Comparison of ENCODE assay signal across 8 cellular contexts in the genomic region with DNA sequence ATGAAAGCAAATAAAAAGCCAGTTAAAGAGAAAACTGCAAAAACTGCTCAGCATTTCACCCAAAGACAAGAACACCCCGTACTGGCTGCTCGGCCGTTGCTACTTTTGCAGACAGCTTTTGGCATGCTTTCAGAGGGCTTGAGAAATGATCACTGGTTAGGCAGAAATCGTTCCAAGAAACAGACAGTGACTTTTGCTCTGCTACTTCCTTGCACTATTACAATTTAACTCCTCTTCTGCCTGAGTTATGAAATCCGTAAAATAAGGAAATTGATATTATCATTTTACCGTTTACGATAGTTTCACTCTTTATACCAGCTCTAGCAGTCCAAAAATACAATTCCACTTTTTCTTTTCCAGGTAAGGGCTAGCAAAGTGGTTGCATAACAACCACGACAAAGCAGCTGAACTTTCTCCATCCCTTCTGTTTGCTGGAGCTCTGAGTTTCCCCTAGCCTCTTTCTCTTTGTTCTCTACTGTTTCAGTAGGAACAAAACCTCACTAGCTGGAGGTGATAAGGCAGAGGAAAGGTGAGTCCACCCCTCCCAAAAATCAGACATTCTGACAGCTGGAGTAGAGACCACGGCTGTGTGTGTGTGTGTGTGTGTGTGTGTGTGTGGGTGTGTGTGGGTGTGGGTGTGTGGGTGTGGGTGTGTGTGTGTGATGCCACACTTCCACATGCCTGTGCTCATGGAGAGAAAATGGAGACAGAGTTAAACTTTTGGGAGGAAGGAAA.
DNase-seq lines count a peak whose midpoint lies in the region; TF ChIP-seq lines count a peak whose summit lies in the region.

No MANE protein-coding gene starts in this region.

- in situ Hi-C loops in astrocyte of the spinal cord (cut with HindIII; ENCODE audit: low sequenced_read_pairs) = no loop called here

- peak overlapping the region; percentile 52 to 61 for H3K9ac ChIP-seq in liver (ENCODE audit: low read depth in 1 of 2, low read length in 2 of 2)

- H3K9me3 ChIP-seq in liver (ENCODE audit: control insufficient read depth in 4 of 4, low read length in 3 of 4) = no peaks in the 10 kb centered on the region

- WGBS in liver = 4% methylated on average over 9 of the region's 9 CpGs

- H3K36me3 ChIP-seq in liver (ENCODE audit: control insufficient read depth in 4 of 4, insufficient read depth in 3 of 4, low read depth in 1 of 4, low read length in 3 of 4) = no peaks in the 10 kb centered on the region

- DNase-seq in KG1 (lab: John Stamatoyannopoulos, UW) (peak; percentile 39), astrocyte of the spinal cord (ENCODE audit: low read depth, low spot score) (peak; percentile 41), superior temporal gyrus (ENCODE audit: extremely low spot score) (peak; percentile 64), D341Med (ENCODE audit: low spot score) (no peak)
- DNase-seq in activated CD8-positive, alpha-beta memory T cell treated with anti-CD3 and anti-CD28 coated beads, Interleukin-2, amount 50 U/mL, for 4 hours = no peak
- DNase-seq in stimulated activated naive CD4-positive, alpha-beta T cell treated with Interleukin-2 at 50 U/mL for 16 hours (lab: John Stamatoyannopoulos, UW) = no peak
- DNase-seq in stimulated activated CD4-positive, alpha-beta T cell treated with anti-CD3 and anti-CD28 coated beads, Interleukin-4, amount 100 ng/mL, for 4 hours = no peak

- peak overlapping the region; percentile 81 to 83 for H3K27ac ChIP-seq in liver (ENCODE audit: low read depth in 1 of 2, low read length in 2 of 2)

- TF ChIP-seq CTCF in astrocyte of the spinal cord (IDR thresholded peaks at IDR 0.05; ENCODE audit: low read depth, low read length) (no peak), liver (IDR thresholded peaks at IDR 0.05; ENCODE audit: low read depth, low read length, missing input control) (no peak)

- TF ChIP-seq RAD21 in liver (IDR thresholded peaks at IDR 0.05) = peak; percentile 66 to 74

- H3K27me3 ChIP-seq in liver (ENCODE audit: control insufficient read depth in 4 of 4, insufficient read depth in 4 of 4, low read length in 3 of 4) = no peaks in the 10 kb centered on the region

- H3K4me3 ChIP-seq in astrocyte of the spinal cord (ENCODE audit: low read depth, low read length) (no peak overlapping the region), liver (ENCODE audit: low read depth in 1 of 3, low read length in 3 of 3) (peak overlapping the region; percentile 17 to 27 (median 20))

- peaks cover 5 to 18% (median 12%) of the 10 kb centered on the region in 4 donors for H3K4me1 ChIP-seq in liver (ENCODE audit: control insufficient read depth in 4 of 4, insufficient read depth in 4 of 4, low read length in 3 of 4)

TF ChIP-seq in liver, 16 proteins besides CTCF, POLR2A, EP300 and RAD21:
- TF ChIP-seq, protein P1, sequence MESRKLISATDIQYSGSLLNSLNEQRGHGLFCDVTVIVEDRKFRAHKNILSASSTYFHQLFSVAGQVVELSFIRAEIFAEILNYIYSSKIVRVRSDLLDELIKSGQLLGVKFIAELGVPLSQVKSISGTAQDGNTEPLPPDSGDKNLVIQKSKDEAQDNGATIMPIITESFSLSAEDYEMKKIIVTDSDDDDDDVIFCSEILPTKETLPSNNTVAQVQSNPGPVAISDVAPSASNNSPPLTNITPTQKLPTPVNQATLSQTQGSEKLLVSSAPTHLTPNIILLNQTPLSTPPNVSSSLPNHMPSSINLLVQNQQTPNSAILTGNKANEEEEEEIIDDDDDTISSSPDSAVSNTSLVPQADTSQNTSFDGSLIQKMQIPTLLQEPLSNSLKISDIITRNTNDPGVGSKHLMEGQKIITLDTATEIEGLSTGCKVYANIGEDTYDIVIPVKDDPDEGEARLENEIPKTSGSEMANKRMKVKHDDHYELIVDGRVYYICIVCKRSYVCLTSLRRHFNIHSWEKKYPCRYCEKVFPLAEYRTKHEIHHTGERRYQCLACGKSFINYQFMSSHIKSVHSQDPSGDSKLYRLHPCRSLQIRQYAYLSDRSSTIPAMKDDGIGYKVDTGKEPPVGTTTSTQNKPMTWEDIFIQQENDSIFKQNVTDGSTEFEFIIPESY (IDR thresholded peaks at IDR 0.05) = peak; percentile 61
- peak; percentile 93 for TF ChIP-seq SP1 (IDR thresholded peaks at IDR 0.05)
- TF ChIP-seq YY1 (IDR thresholded peaks at IDR 0.05) = peak; percentile 31
- TF ChIP-seq JUND (IDR thresholded peaks at IDR 0.05) = peak in 1 of 2 donors; percentile 76
- TF ChIP-seq HNF4G (IDR thresholded peaks at IDR 0.05) = peak; percentile 39
- TF ChIP-seq EGR1 (IDR thresholded peaks at IDR 0.05; ENCODE audit: low read depth in 2 of 2) = peak in 1 of 2 donors; percentile 44
- TF ChIP-seq NR2F2 (IDR thresholded peaks at IDR 0.05) = peak; percentile 42
- peak; percentile 87 to 89 for TF ChIP-seq RXRA (IDR thresholded peaks at IDR 0.05)
- no peak for TF ChIP-seq FOXA1 (IDR thresholded peaks at IDR 0.05)
- TF ChIP-seq TAF1 (conservative IDR thresholded peaks at IDR 0.05) = peak; percentile 71
- TF ChIP-seq, protein P2, sequence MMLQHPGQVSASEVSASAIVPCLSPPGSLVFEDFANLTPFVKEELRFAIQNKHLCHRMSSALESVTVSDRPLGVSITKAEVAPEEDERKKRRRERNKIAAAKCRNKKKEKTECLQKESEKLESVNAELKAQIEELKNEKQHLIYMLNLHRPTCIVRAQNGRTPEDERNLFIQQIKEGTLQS (IDR thresholded peaks at IDR 0.05) = peak; percentile 12
- no peak for TF ChIP-seq FOXA2 (IDR thresholded peaks at IDR 0.05)
- TF ChIP-seq GABPA (IDR thresholded peaks at IDR 0.05 in 1 of 2, conservative IDR thresholded peaks at IDR 0.05 in 1 of 2) = no peak
- TF ChIP-seq, protein P3, sequence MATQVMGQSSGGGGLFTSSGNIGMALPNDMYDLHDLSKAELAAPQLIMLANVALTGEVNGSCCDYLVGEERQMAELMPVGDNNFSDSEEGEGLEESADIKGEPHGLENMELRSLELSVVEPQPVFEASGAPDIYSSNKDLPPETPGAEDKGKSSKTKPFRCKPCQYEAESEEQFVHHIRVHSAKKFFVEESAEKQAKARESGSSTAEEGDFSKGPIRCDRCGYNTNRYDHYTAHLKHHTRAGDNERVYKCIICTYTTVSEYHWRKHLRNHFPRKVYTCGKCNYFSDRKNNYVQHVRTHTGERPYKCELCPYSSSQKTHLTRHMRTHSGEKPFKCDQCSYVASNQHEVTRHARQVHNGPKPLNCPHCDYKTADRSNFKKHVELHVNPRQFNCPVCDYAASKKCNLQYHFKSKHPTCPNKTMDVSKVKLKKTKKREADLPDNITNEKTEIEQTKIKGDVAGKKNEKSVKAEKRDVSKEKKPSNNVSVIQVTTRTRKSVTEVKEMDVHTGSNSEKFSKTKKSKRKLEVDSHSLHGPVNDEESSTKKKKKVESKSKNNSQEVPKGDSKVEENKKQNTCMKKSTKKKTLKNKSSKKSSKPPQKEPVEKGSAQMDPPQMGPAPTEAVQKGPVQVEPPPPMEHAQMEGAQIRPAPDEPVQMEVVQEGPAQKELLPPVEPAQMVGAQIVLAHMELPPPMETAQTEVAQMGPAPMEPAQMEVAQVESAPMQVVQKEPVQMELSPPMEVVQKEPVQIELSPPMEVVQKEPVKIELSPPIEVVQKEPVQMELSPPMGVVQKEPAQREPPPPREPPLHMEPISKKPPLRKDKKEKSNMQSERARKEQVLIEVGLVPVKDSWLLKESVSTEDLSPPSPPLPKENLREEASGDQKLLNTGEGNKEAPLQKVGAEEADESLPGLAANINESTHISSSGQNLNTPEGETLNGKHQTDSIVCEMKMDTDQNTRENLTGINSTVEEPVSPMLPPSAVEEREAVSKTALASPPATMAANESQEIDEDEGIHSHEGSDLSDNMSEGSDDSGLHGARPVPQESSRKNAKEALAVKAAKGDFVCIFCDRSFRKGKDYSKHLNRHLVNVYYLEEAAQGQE (IDR thresholded peaks at IDR 0.05) = peak; percentile 51
- peak; percentile 64 to 72 for TF ChIP-seq HNF4A (conservative IDR thresholded peaks at IDR 0.05)
- TF ChIP-seq, protein P4, sequence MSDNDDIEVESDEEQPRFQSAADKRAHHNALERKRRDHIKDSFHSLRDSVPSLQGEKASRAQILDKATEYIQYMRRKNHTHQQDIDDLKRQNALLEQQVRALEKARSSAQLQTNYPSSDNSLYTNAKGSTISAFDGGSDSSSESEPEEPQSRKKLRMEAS (IDR thresholded peaks at IDR 0.05) = peak; percentile 64

Comparison
In these comparisons a context has a peak if more than half of its experiments do, and no peak if none do; other contexts are left out.
1. DNase-seq: peak in KG1 (single experiment), astrocyte of the spinal cord (single experiment) and superior temporal gyrus (single experiment); none in activated CD8-positive, alpha-beta memory T cell treated with anti-CD3 and anti-CD28 coated beads, Interleukin-2, amount 50 U/mL, for 4 hours (single experiment), stimulated activated naive CD4-positive, alpha-beta T cell treated with Interleukin-2 at 50 U/mL for 16 hours (single experiment), D341Med (single experiment) and stimulated activated CD4-positive, alpha-beta T cell treated with anti-CD3 and anti-CD28 coated beads, Interleukin-4, amount 100 ng/mL, for 4 hours (0 of 2).